15 cellular contexts compared by ENCODE assay signal in genomic region chr3:167728176-167728575, GRCh38. TPM values are rescaled to one million over a fixed set of nuclear protein-coding genes. Genes with fewer than 3 reads are reported as not detected.
DNase-seq lines count a peak whose midpoint lies in the region; ATAC-seq, FAIRE-seq and TF ChIP-seq lines count a peak whose summit lies in the region.
"Had no signal": no experiment of that assay in that cellular context is flagged by ENCODE, and none has a peak within 500 bp of the region (broad histone marks: within the 10 kb centered on the region; RNA-seq: fewer than 3 reads in every experiment).

No MANE protein-coding gene starts in this region.

- H3K27ac Mint-ChIP-seq in natural killer cell: peak overlapping the region in 1 of 2 donors; percentile 37
- H3K27ac Mint-ChIP-seq: activated CD4-positive, alpha-beta T cell treated with anti-CD3 and anti-CD28 coated beads, Interleukin-2, amount 10 ng/mL, durations not matched to agents 7 days and 5 days; nephron had no signal

- no peaks in the 10 kb centered on the region for H3K36me3 Mint-ChIP-seq in natural killer cell

- WGBS in heart left ventricle, 4 donors: 47 to 62% (median 55%) methylated on average over 3 of the region's 3 CpGs

- H3K27ac ChIP-seq in heart left ventricle (peak overlapping the region in 10 of 12 donors; percentile 8 to 67 (median 42)), foreskin keratinocyte (no peak overlapping the region)
- H3K27ac ChIP-seq: BLaER1 had no signal

- DNase-seq in heart left ventricle (no peak), Right ventricle myocardium inferior (ENCODE audit: missing footprints) (no peak), amniotic epithelial cell (ENCODE audit: low read depth) (peak; percentile 77), foreskin keratinocyte (peak; percentile 40 to 67), SKM-1 treated with dmso at 0.1 percent for 144 hours (lab: John Stamatoyannopoulos, UW; ENCODE audit: unreplicated experiment) (no peak), GM12891 (ENCODE audit: insufficient read length, low spot score) (no peak), natural killer cell (no peak)
- DNase-seq: activated CD4-positive, alpha-beta T cell treated with anti-CD3 and anti-CD28 coated beads, Interleukin-2, amount 10 ng/mL, durations not matched to agents 7 days and 5 days; activated naive CD4-positive, alpha-beta T cell treated with Interleukin-2 at 50 U/mL for 16 hours; effector CD8-positive, alpha-beta T cell; H9; stimulated activated naive CD8-positive, alpha-beta T cell treated with anti-CD3 and anti-CD28 coated beads, Interleukin-15, Interleukin-2, amounts not matched to agents 100 U/mL and 50 U/mL, for 24 hours had no signal

- no peaks in the 10 kb centered on the region for H3K27me3 Mint-ChIP-seq in natural killer cell (ENCODE audit: low read depth in 2 of 2)
- H3K27me3 Mint-ChIP-seq: activated CD4-positive, alpha-beta T cell treated with anti-CD3 and anti-CD28 coated beads, Interleukin-2, amount 10 ng/mL, durations not matched to agents 7 days and 5 days had no signal

- H3K27me3 ChIP-seq in heart left ventricle (no peaks in the 10 kb centered on the region), foreskin keratinocyte (no peaks in the 10 kb centered on the region)
- H3K27me3 ChIP-seq: BLaER1 had no signal

- H3K9me3 ChIP-seq in heart left ventricle: no peaks in the 10 kb centered on the region
- H3K9me3 ChIP-seq: BLaER1 had no signal

- no peaks in the 10 kb centered on the region for H3K9me3 Mint-ChIP-seq in natural killer cell
- H3K9me3 Mint-ChIP-seq: activated CD4-positive, alpha-beta T cell treated with anti-CD3 and anti-CD28 coated beads, Interleukin-2, amount 10 ng/mL, durations not matched to agents 7 days and 5 days; H9; nephron had no signal

- peak; percentile 33 to 71 (median 65) for ATAC-seq in heart left ventricle
- no peak for ATAC-seq in Right ventricle myocardium inferior
- peak; percentile 99 for ATAC-seq in foreskin keratinocyte
- ATAC-seq in GM21737 (IDR thresholded peaks at IDR 0.05; ENCODE audit: unreplicated experiment): no peak
- ATAC-seq in natural killer cell: no peak
- ATAC-seq: stimulated activated naive CD8-positive, alpha-beta T cell treated with anti-CD3 and anti-CD28 coated beads, Interleukin-15, Interleukin-2, amounts not matched to agents 100 U/mL and 50 U/mL, for 24 hours had no signal

- no peak for FAIRE-seq in GM12891 (lab: Jason Lieb, UNC)

- H3K36me3 ChIP-seq in heart left ventricle: no peaks in the 10 kb centered on the region

- no peak overlapping the region for H3K4me3 Mint-ChIP-seq in natural killer cell
- H3K4me3 Mint-ChIP-seq: activated CD4-positive, alpha-beta T cell treated with anti-CD3 and anti-CD28 coated beads, Interleukin-2, amount 10 ng/mL, durations not matched to agents 7 days and 5 days; H9; nephron had no signal

- H3K4me1 Mint-ChIP-seq in natural killer cell: peaks cover 59 to 64% of the 10 kb centered on the region in 2 donors

- intact Hi-C loops in heart left ventricle (cut with DNase I) (no loop called here), Right ventricle myocardium inferior (cut with DNase I) (no loop called here), natural killer cell (cut with micrococcal nuclease) (no loop called here)

- H3K4me1 ChIP-seq in heart left ventricle: peaks cover 0 to 68% (median 48%) of the 10 kb centered on the region in 12 donors
- peaks cover 20% of the 10 kb centered on the region for H3K4me1 ChIP-seq in foreskin keratinocyte

- TF ChIP-seq POLR2A in heart left ventricle (IDR thresholded peaks at IDR 0.05) (no peak), GM12891 (IDR thresholded peaks at IDR 0.05; ENCODE audit: low read depth, low read length) (no peak)

- H3K4me3 ChIP-seq in heart left ventricle: no peak overlapping the region
- H3K4me3 ChIP-seq: BLaER1 had no signal

- TF ChIP-seq CTCF in heart left ventricle (IDR thresholded peaks at IDR 0.05) (no peak), foreskin keratinocyte (conservative IDR thresholded peaks at IDR 0.05) (no peak), natural killer cell (IDR thresholded peaks at IDR 0.05) (no peak)

TF ChIP-seq in GM12891, 5 proteins besides CTCF, POLR2A, EP300 and RAD21:
- TF ChIP-seq SPI1 (IDR thresholded peaks at IDR 0.05; ENCODE audit: low read depth, low read length): no peak
- no peak for TF ChIP-seq TAF1 (IDR thresholded peaks at IDR 0.05; ENCODE audit: low read depth, low read length)
- TF ChIP-seq POU2F2 (IDR thresholded peaks at IDR 0.05; ENCODE audit: low read depth, low read length): no peak

RNA-seq across cellular contexts. Expression of gene PDCD10, which starts 6.5 kb away (rescaled TPM):
- 10 to 100 TPM; 32.1 to 53.9 (median 41.1) TPM for total RNA-seq in heart left ventricle
- 10 to 100 TPM; 12.6 to 72.4 TPM for polyA plus RNA-seq in heart left ventricle
- 31.2 TPM for total RNA-seq in Right ventricle myocardium inferior
- 82.7 and 83.5 TPM in 2 replicates for total RNA-seq in foreskin keratinocyte
- 68.2 and 83.4 TPM in 2 replicates for polyA plus RNA-seq in foreskin keratinocyte
- 59.7 TPM for polyA plus RNA-seq in GM12891 (2012; ENCODE audit: low read depth, missing spikeins)
- 10 to 100 TPM; 50.6 to 58.3 (median 50.8) TPM for total RNA-seq in natural killer cell

RNA-seq across cellular contexts. Expression of gene SERPINI1, which starts 7.3 kb away (rescaled TPM):
- total RNA-seq in heart left ventricle: 10 to 100 TPM in 5 of 9 donors, 1 to 10 TPM in 4; 5.6 to 18.5 (median 10.9) TPM
- polyA plus RNA-seq in heart left ventricle: 10 to 100 TPM in 1 of 2 donors, 1 to 10 TPM in 1; 7.9 to 10.7 TPM
- 4.6 TPM for total RNA-seq in Right ventricle myocardium inferior
- total RNA-seq in foreskin keratinocyte: 3.0 and 4.1 TPM in 2 replicates
- 2.4 and 3.4 TPM in 2 replicates for polyA plus RNA-seq in foreskin keratinocyte
- 2.3 TPM for polyA plus RNA-seq in GM12891 (2012; ENCODE audit: low read depth, missing spikeins)
- 1 to 10 TPM; 5.6 to 9.3 (median 8.5) TPM for total RNA-seq in natural killer cell

Comparison
In these comparisons a context has a peak if more than half of its experiments do, and no peak if none do; other contexts are left out.
1. ATAC-seq: peak in heart left ventricle (4 of 4) and foreskin keratinocyte (single experiment); none in Right ventricle myocardium inferior (single experiment), GM21737 (single experiment) and natural killer cell (0 of 3).
2. DNase-seq: peak in amniotic epithelial cell (single experiment) and foreskin keratinocyte (2 of 2); none in heart left ventricle (0 of 5), Right ventricle myocardium inferior (single experiment), SKM-1 treated with dmso at 0.1 percent for 144 hours (single experiment), GM12891 (single experiment) and natural killer cell (single experiment).